Comparison of ENCODE assay signal across 8 cellular contexts in the genomic region with DNA sequence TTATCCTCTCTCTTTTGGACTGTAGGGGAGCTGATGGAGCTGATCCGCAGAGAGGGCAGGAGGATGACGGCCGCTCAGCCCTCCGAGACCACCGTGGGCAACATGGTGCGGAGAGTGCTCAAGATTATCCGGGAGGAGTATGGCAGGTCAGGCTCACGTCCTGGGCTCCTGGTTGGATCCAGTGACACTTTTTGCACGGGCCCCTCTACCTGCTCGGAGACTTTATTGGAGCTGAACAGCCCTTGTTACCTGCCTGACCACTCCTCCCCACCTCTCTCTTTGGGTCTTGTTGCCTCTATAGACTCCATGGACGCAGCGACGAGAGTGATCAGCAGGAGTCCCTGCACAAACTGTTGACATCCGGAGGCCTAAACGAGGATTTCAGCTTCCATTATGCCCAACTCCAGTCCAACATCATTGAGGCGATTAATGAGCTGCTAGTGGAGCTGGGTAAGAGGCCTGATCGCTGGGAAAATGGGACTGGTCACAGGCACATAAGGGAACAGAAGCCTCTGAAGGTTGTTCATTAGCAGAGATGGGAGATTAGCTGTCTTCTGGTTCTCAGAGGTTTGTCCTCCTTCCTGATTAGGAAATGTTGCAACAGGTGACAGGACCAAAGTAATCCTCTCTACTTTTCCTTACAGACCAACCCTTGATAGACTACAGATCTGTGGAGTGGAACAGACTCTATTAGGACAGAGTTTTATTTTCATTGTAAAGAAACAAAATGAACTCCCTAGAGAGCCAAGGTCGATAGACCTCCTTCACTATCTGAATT. TPM values are rescaled to one million over a fixed set of nuclear protein-coding genes. Genes with fewer than 3 reads are reported as not detected.
A peak's percentile ranks its signal among the peaks of the same experiment; 100 is the strongest.
DNase-seq lines count a peak whose midpoint lies in the region; ATAC-seq and TF ChIP-seq lines count a peak whose summit lies in the region.

No MANE protein-coding gene starts in this region.

- no peak for ATAC-seq in right lobe of liver
- ATAC-seq in upper lobe of left lung (ENCODE audit: low FRiP score in 2 of 2) = no peak
- ATAC-seq in HG03460 (IDR thresholded peaks at IDR 0.05; ENCODE audit: unreplicated experiment) = no peak

- no peak for TF ChIP-seq EP300 in upper lobe of left lung (IDR thresholded peaks at IDR 0.05)

- H3K27ac ChIP-seq in ascending aorta = peak overlapping the region; percentile 67 to 84
- H3K27ac ChIP-seq in right lobe of liver = peak overlapping the region; percentile 17 to 70 (median 56)
- peak overlapping the region; percentile 83 to 92 (median 84) for H3K27ac ChIP-seq in upper lobe of left lung

- DNase-seq in ACHN (peak; percentile 2), HFF-Myc (ENCODE audit: extremely low read depth, low read depth) (no peak), ascending aorta (ENCODE audit: low spot score in 2 of 2) (no peak), right lobe of liver (no peak), upper lobe of left lung (no peak), pons (ENCODE audit: low spot score) (no peak)
- no peak for DNase-seq in activated CD8-positive, alpha-beta memory T cell treated with anti-CD3 and anti-CD28 coated beads for 24 hours

- 14% methylated on average over 12 of the region's 18 CpGs for WGBS in right lobe of liver (ENCODE audit: insufficient coverage, low coverage, low lambda C conversion rate, missing lambda C conversion rate)
- 13% methylated on average over 17 to 18 of the region's 18 CpGs for WGBS in upper lobe of left lung, 2 donors

- H3K27me3 ChIP-seq in ascending aorta (no peaks in the 10 kb centered on the region), right lobe of liver (no peaks in the 10 kb centered on the region), upper lobe of left lung (no peaks in the 10 kb centered on the region)

- TF ChIP-seq POLR2A in right lobe of liver (IDR thresholded peaks at IDR 0.05) (no peak), upper lobe of left lung (IDR thresholded peaks at IDR 0.05) (no peak)

- intact Hi-C loops in ascending aorta (cut with DNase I) = loop anchor here (2.0 kb wide), 2 partner anchors 57 to 65 kb away; partner anchors contain the start of gene ZC2HC1C
- intact Hi-C loops in right lobe of liver (cut with DNase I) = no loop called here

- no peaks in the 10 kb centered on the region for H3K9me3 ChIP-seq in ascending aorta
- H3K9me3 ChIP-seq in right lobe of liver = no peaks in the 10 kb centered on the region
- no peaks in the 10 kb centered on the region for H3K9me3 ChIP-seq in upper lobe of left lung

- no peak for TF ChIP-seq CTCF in HFF-Myc (IDR thresholded peaks at IDR 0.05; ENCODE audit: low read depth, low read length, missing control alignments)
- no peak for TF ChIP-seq CTCF in ascending aorta (IDR thresholded peaks at IDR 0.05)
- TF ChIP-seq CTCF in right lobe of liver (IDR thresholded peaks at IDR 0.05) = no peak
- TF ChIP-seq CTCF in upper lobe of left lung (IDR thresholded peaks at IDR 0.05) = no peak

- H3K36me3 ChIP-seq in ascending aorta (peaks cover 25 to 38% of the 10 kb centered on the region in 2 donors), right lobe of liver (peaks cover 0 to 30% (median 14%) of the 10 kb centered on the region in 4 donors), upper lobe of left lung (peaks cover 15 to 39% (median 32%) of the 10 kb centered on the region in 4 donors)

- in situ Hi-C loops in ACHN (cut with HindIII; ENCODE audit: low pct_ligation_motif_present, low pct_unique_long_range_greater_than_20kb, low sequenced_read_pairs) = no loop called here

- H3K4me3 ChIP-seq in HFF-Myc (replicated peaks; ENCODE audit: low read depth, low read length) (peak overlapping the region; percentile 90), ascending aorta (peak overlapping the region; percentile 60 to 79), right lobe of liver (peak overlapping the region; percentile 78 to 88 (median 87)), upper lobe of left lung (peak overlapping the region; percentile 67 to 96 (median 92))

- H3K4me1 ChIP-seq in ascending aorta (peaks cover 5 to 20% of the 10 kb centered on the region in 2 donors), right lobe of liver (peaks cover 0 to 9% (median 4%) of the 10 kb centered on the region in 4 donors), upper lobe of left lung (peaks cover 10 to 33% (median 14%) of the 10 kb centered on the region in 4 donors)

RNA-seq across cellular contexts. Expression of gene EIF2B2, which starts 0.7 kb away (rescaled TPM):
- total RNA-seq in ascending aorta = 27.1 TPM
- 10 to 100 TPM; 16.1 to 37.5 (median 20.1) TPM for total RNA-seq in right lobe of liver
- total RNA-seq in upper lobe of left lung = 10 to 100 TPM; 22.2 to 40.7 (median 32.5) TPM

RNA-seq across cellular contexts. Expression of gene MLH3, which starts 47.8 kb away (rescaled TPM):
- 23.9 TPM for total RNA-seq in ascending aorta
- 10 to 100 TPM in 5 of 6 experiments, 1 to 10 TPM in 1; 9.6 to 20.2 (median 13.2) TPM for total RNA-seq in right lobe of liver
- total RNA-seq in upper lobe of left lung = 10 to 100 TPM; 15.9 to 87.0 (median 24.5) TPM

RNA-seq across cellular contexts. Expression of gene PGF, which starts 48.0 kb away (rescaled TPM):
- total RNA-seq in ascending aorta = 41.1 TPM
- total RNA-seq in right lobe of liver = 1 to 10 TPM in 5 of 6 experiments, under 1 TPM in 1; 0.55 to 4.2 (median 2.1) TPM
- total RNA-seq in upper lobe of left lung = 10 to 100 TPM in 2 of 6 donors, 1 to 10 TPM in 3, under 1 TPM in 1; 0.89 to 21.3 (median 5.0) TPM
